Comparison of ENCODE assay signal across 8 cellular contexts in the genomic region with DNA sequence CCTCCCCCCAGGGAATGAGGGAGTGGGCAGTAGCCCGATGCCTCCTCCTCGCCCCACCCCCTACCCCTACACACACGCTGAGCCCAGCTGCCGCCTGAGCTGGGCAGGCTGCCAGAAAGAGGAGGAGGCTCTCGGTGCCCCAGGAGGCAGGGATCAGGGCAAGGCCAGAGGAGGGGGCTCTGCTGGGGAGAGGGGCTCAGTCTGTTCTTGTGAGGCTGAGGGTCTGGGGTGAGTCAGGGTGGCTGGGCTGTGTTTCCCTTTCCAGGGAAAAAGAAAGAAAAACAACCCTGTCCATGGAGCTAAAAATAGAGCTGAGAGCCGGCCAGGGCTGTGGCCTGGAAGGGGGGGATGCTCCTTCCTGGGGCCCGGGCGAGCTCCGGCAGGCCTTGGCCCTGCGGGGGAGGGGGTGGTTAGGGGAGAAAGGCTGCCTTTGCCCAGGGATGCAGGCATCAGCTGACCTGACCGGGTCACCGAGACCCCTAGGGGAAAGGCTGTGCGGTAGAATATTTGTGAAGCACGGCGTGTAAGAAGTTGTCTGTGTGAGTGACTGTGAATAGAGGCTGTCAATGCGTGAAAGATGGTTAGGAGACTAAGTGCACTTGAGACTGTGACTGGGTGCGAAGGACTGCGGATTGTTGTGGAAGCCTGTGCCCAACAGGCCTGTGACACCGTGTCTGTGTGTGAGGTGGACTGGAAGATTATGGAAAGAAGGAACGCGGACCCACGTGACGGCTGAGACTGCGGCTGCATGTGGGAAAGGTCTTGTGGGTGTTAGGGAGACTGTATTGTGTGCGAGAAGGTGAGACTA. TPM values are rescaled to one million over a fixed set of nuclear protein-coding genes. Genes with fewer than 3 reads are reported as not detected.
DNase-seq lines count a peak whose midpoint lies in the region; ATAC-seq and TF ChIP-seq lines count a peak whose summit lies in the region.

No MANE protein-coding gene starts in this region.

- H3K27me3 ChIP-seq in kidney epithelial cell (ENCODE audit: control insufficient read depth, insufficient read depth, low read length) = no peaks in the 10 kb centered on the region

- DNase-seq in ELF-1 (ENCODE audit: low read depth, low spot score) (peak; percentile 65), NCI-H345 treated with DMSO at 0.1 percent for 48 hours (lab: John Stamatoyannopoulos, UW; ENCODE audit: unreplicated experiment) (peak; percentile 82), chondrocyte (ENCODE audit: low spot score) (peak; percentile 72), kidney epithelial cell (ENCODE audit: low read depth) (no peak)
- DNase-seq in activated CD4-positive, alpha-beta T cell treated with anti-CD3 and anti-CD28 coated beads for 36 hours = peak; percentile 86
- peak; percentile 45 to 47 for DNase-seq in stimulated activated CD4-positive, alpha-beta T cell treated with anti-CD3 and anti-CD28 coated beads, Interleukin-15, amount 100 ng/mL, for 1 hour (ENCODE audit: low read depth in 1 of 2, low spot score in 1 of 2)

- ATAC-seq in HG02885 (IDR thresholded peaks at IDR 0.05; ENCODE audit: poor library complexity, unreplicated experiment) (peak; percentile 25), HG03095 (IDR thresholded peaks at IDR 0.05; ENCODE audit: unreplicated experiment) (no peak)
- peak; percentile 45 for ATAC-seq in activated CD4-positive, alpha-beta T cell treated with anti-CD3 and anti-CD28 coated beads for 36 hours

- peak overlapping the region; percentile 76 for H3K4me3 Mint-ChIP-seq in activated CD4-positive, alpha-beta T cell treated with anti-CD3 and anti-CD28 coated beads for 36 hours
- peak overlapping the region; percentile 71 for H3K4me3 Mint-ChIP-seq in chondrocyte (ENCODE audit: unreplicated experiment)

- peak overlapping the region; percentile 81 for H3K27ac Mint-ChIP-seq in activated CD4-positive, alpha-beta T cell treated with anti-CD3 and anti-CD28 coated beads for 36 hours
- H3K27ac Mint-ChIP-seq in chondrocyte (ENCODE audit: unreplicated experiment) = peak overlapping the region; percentile 94

- peaks cover 20% of the 10 kb centered on the region for H3K4me1 Mint-ChIP-seq in activated CD4-positive, alpha-beta T cell treated with anti-CD3 and anti-CD28 coated beads for 36 hours
- peaks cover 39% of the 10 kb centered on the region for H3K4me1 Mint-ChIP-seq in chondrocyte (ENCODE audit: low read depth)

- TF ChIP-seq CTCF in chondrocyte (IDR thresholded peaks at IDR 0.05) = no peak
- TF ChIP-seq CTCF in kidney epithelial cell (IDR thresholded peaks at IDR 0.05; ENCODE audit: insufficient read depth, low read length, poor library complexity, severe bottlenecking) = no peak

- peaks cover 11% of the 10 kb centered on the region for H3K36me3 Mint-ChIP-seq in activated CD4-positive, alpha-beta T cell treated with anti-CD3 and anti-CD28 coated beads for 36 hours (ENCODE audit: low read depth)
- H3K36me3 Mint-ChIP-seq in chondrocyte (ENCODE audit: low read depth) = no peaks in the 10 kb centered on the region

- H3K9me3 Mint-ChIP-seq in activated CD4-positive, alpha-beta T cell treated with anti-CD3 and anti-CD28 coated beads for 36 hours (ENCODE audit: low read depth) = no peaks in the 10 kb centered on the region
- no peaks in the 10 kb centered on the region for H3K9me3 Mint-ChIP-seq in chondrocyte (ENCODE audit: low read depth)

- peaks cover 2% of the 10 kb centered on the region for H3K36me3 ChIP-seq in kidney epithelial cell (ENCODE audit: control insufficient read depth, insufficient read depth, low read length)

- CTCF ChIA-PET in activated CD4-positive, alpha-beta T cell treated with anti-CD3 and anti-CD28 coated beads for 36 hours (lab: Charles Lee) = interaction anchor here (0.7 to 4.5 kb wide), 14 partner anchors 9 to 278 kb away, joined by 3 to 73 read pairs (median 4); a partner anchor contains a TSS

- no peaks in the 10 kb centered on the region for H3K27me3 Mint-ChIP-seq in activated CD4-positive, alpha-beta T cell treated with anti-CD3 and anti-CD28 coated beads for 36 hours
- H3K27me3 Mint-ChIP-seq in chondrocyte (ENCODE audit: low read depth) = no peaks in the 10 kb centered on the region

- intact Hi-C loops in activated CD4-positive, alpha-beta T cell treated with anti-CD3 and anti-CD28 coated beads for 36 hours (cut with DNase I, micrococcal nuclease) = loop anchor here in 1 of 2 experiments (1.0 to 5.0 kb wide), 5 partner anchors 44 to 651 kb away; a partner anchor contains a TSS

- POLR2A ChIA-PET in activated CD4-positive, alpha-beta T cell treated with anti-CD3 and anti-CD28 coated beads for 36 hours (lab: Charles Lee) = interaction anchor here (1.2 kb wide), 1 partner anchor 86 kb away, joined by 4 read pairs; no protein-coding TSS in a partner anchor

- peak overlapping the region; percentile 90 for H3K4me3 ChIP-seq in kidney epithelial cell (ENCODE audit: low read depth, low read length)

RNA-seq across cellular contexts. Expression of a gene that starts 1.2 kb away (rescaled TPM):
- total RNA-seq in activated CD4-positive, alpha-beta T cell treated with anti-CD3 and anti-CD28 coated beads for 36 hours = 10 to 100 TPM; 14.8 to 15.7 TPM
- 58.9 to 80.7 TPM (median 79.4 TPM) in 3 replicates for total RNA-seq in chondrocyte
- total RNA-seq in kidney epithelial cell = 118 and 125 TPM in 2 replicates

RNA-seq across cellular contexts. Expression of a gene that starts 11.0 kb away (rescaled TPM):
- 10 to 100 TPM; 13.8 to 17.9 TPM for total RNA-seq in activated CD4-positive, alpha-beta T cell treated with anti-CD3 and anti-CD28 coated beads for 36 hours
- total RNA-seq in chondrocyte = 4.8 to 6.6 TPM (median 5.4 TPM) in 3 replicates
- total RNA-seq in kidney epithelial cell = 14.0 and 14.1 TPM in 2 replicates

RNA-seq across cellular contexts. Expression of a gene that starts 11.1 kb away (rescaled TPM):
- 10 to 100 TPM; 53.4 to 62.6 TPM for total RNA-seq in activated CD4-positive, alpha-beta T cell treated with anti-CD3 and anti-CD28 coated beads for 36 hours
- total RNA-seq in chondrocyte (54.0 to 74.1 TPM (median 57.3 TPM) in 3 replicates), kidney epithelial cell (84.1 and 92.3 TPM in 2 replicates)

RNA-seq across cellular contexts. Expression of a gene that starts 29.1 kb away (rescaled TPM):
- total RNA-seq in activated CD4-positive, alpha-beta T cell treated with anti-CD3 and anti-CD28 coated beads for 36 hours = under 1 TPM; 0.62 to 0.84 TPM
- 4.8 to 8.0 TPM (median 7.9 TPM) in 3 replicates for total RNA-seq in chondrocyte
- 4.7 and 7.2 TPM in 2 replicates for total RNA-seq in kidney epithelial cell

RNA-seq across cellular contexts. Expression of a gene that starts 32.5 kb away (rescaled TPM):
- total RNA-seq in activated CD4-positive, alpha-beta T cell treated with anti-CD3 and anti-CD28 coated beads for 36 hours = under 1 TPM; 0.28 to 0.32 TPM
- total RNA-seq in chondrocyte (1.4 to 1.8 TPM (median 1.7 TPM) in 3 replicates), kidney epithelial cell (1.2 and 3.5 TPM in 2 replicates)
